ENCODE assay signal across 23 cellular contexts in genomic region chr9:92071634-92072033, GRCh38.
"Had no signal": no experiment of that assay in that cellular context is flagged by ENCODE, and none has a peak within 500 bp of the region (broad histone marks: within the 10 kb centered on the region; RNA-seq: fewer than 3 reads in every experiment).

No MANE protein-coding gene starts in this region.

- H3K36me3 ChIP-seq: breast epithelium had no signal

- DNase-seq: activated CD4-positive, CD25-positive, alpha-beta regulatory T cell treated with anti-CD3 and anti-CD28 coated beads, Interleukin-2, amount 50 U/mL, for 72 hours; activated CD8-positive, alpha-beta memory T cell treated with anti-CD3 and anti-CD28 coated beads, Interleukin-2, amount 50 U/mL, for 4 hours; activated CD8-positive, alpha-beta T cell treated with anti-CD3 and anti-CD28 coated beads for 36 hours; activated effector memory CD4-positive, alpha-beta T cell treated with Interleukin-2 at 50 U/mL for 16 hours; activated naive CD4-positive, alpha-beta T cell treated with Interleukin-2 at 50 U/mL for 16 hours; aorta; central memory CD4-positive, alpha-beta T cell; Karpas-422; MM.1S; NCI-H1105; NCI-H1436 treated with DMSO at 0.1 percent for 48 hours; NCI-H187; NCI-H2081; NCI-H510A treated with DMSO at 0.1 percent for 48 hours; NCI-H69; Peyer's patch; SHP77 had no signal

- H3K9me3 Mint-ChIP-seq: activated CD8-positive, alpha-beta T cell treated with anti-CD3 and anti-CD28 coated beads for 36 hours; activated naive CD4-positive, alpha-beta T cell treated with anti-CD3 and anti-CD28 coated beads, Interleukin-2, amount 50 U/mL, for 72 hours; activated T-helper 1 cell treated with anti-CD3 and anti-CD28 coated beads, Interleukin-12 subunit alpha, Interleukin-12 subunit beta, Interleukin-2, Interleukin-4 antibody, amounts not matched to agents 30 ng/mL and 10 ng/mL and 1 ng/mL, durations not matched to agents 14 hours and 24 hours and 36 hours; T-helper 1 cell treated with Interleukin-12 subunit alpha and Interleukin-12 subunit beta and Interleukin-4 antibody, amounts not matched to agents 30 μg/mL and 1 μg/mL, for 36 hours had no signal

- H3K27me3 ChIP-seq: breast epithelium, Peyer's patch, SJSA1 had no signal

- H3K9me3 ChIP-seq: breast epithelium, Peyer's patch, SJSA1 had no signal

- H3K27ac ChIP-seq: breast epithelium, Peyer's patch, SJSA1 had no signal

- H3K27ac Mint-ChIP-seq: activated CD8-positive, alpha-beta T cell treated with anti-CD3 and anti-CD28 coated beads for 36 hours; activated T-helper 1 cell treated with anti-CD3 and anti-CD28 coated beads, Interleukin-12 subunit alpha, Interleukin-12 subunit beta, Interleukin-2, Interleukin-4 antibody, amounts not matched to agents 30 ng/mL and 10 ng/mL and 1 ng/mL, durations not matched to agents 14 hours and 24 hours and 36 hours; T-helper 1 cell treated with Interleukin-12 subunit alpha and Interleukin-12 subunit beta and Interleukin-4 antibody, amounts not matched to agents 30 μg/mL and 1 μg/mL, for 36 hours had no signal

- H3K4me3 ChIP-seq: breast epithelium, Peyer's patch, SJSA1 had no signal

- ATAC-seq: activated CD8-positive, alpha-beta T cell treated with anti-CD3 and anti-CD28 coated beads for 36 hours; activated naive CD4-positive, alpha-beta T cell treated with anti-CD3 and anti-CD28 coated beads, Interleukin-2, amount 50 U/mL, for 72 hours; SK-N-SH treated with all-trans-retinoic acid at 6 μM for 48 hours had no signal

- H3K4me3 Mint-ChIP-seq: activated CD8-positive, alpha-beta T cell treated with anti-CD3 and anti-CD28 coated beads for 36 hours; activated T-helper 1 cell treated with anti-CD3 and anti-CD28 coated beads, Interleukin-12 subunit alpha, Interleukin-12 subunit beta, Interleukin-2, Interleukin-4 antibody, amounts not matched to agents 30 ng/mL and 10 ng/mL and 1 ng/mL, durations not matched to agents 14 hours and 24 hours and 36 hours; T-helper 1 cell treated with Interleukin-12 subunit alpha and Interleukin-12 subunit beta and Interleukin-4 antibody, amounts not matched to agents 30 μg/mL and 1 μg/mL, for 36 hours had no signal

- H3K27me3 Mint-ChIP-seq: activated CD8-positive, alpha-beta T cell treated with anti-CD3 and anti-CD28 coated beads for 36 hours had no signal

- H3K4me1 ChIP-seq: breast epithelium, Peyer's patch, SJSA1 had no signal
